Comparison of ENCODE assay signal across 1 cellular context in genomic region chr16:4766875-4767628, GRCh38.
TF ChIP-seq lines count a peak whose summit lies in the region.

TSS of gene ZNF500 (minus strand) at chr16:4767162. CDS start at chr16:4765978, 1,184 bp downstream.

TF ChIP-seq in H1, 55 proteins besides CTCF, POLR2A, EP300 and RAD21 (continued from another document):
- TF ChIP-seq ATF3 (IDR thresholded peaks at IDR 0.05; ENCODE audit: insufficient read depth, low read depth, low read length) (no peak), GTF2F1 (IDR thresholded peaks at IDR 0.05; ENCODE audit: borderline replicate concordance, low read depth, low read length) (no peak), SIRT6 (IDR thresholded peaks at IDR 0.05; ENCODE audit: low read length) (no peak), RXRA (IDR thresholded peaks at IDR 0.05; ENCODE audit: insufficient read depth, low read depth, low read length) (no peak), USF2 (IDR thresholded peaks at IDR 0.05; ENCODE audit: low read length) (no peak), SAP30 (IDR thresholded peaks at IDR 0.05; ENCODE audit: insufficient read depth, insufficient replicate concordance, low read length) (no peak), CHD1 (IDR thresholded peaks at IDR 0.05; ENCODE audit: low read depth, low read length) (no peak), TAF7 (optimal IDR thresholded peaks at IDR 0.05; ENCODE audit: borderline replicate concordance, low read depth, low read length) (no peak), CBX5 (IDR thresholded peaks at IDR 0.05; ENCODE audit: low read depth, low read length) (no peak), ZNF274 (IDR thresholded peaks at IDR 0.05; ENCODE audit: borderline replicate concordance, extremely low read depth, low read length) (no peak), CTBP2 (IDR thresholded peaks at IDR 0.05; ENCODE audit: borderline replicate concordance, insufficient read depth, insufficient read length, low read length) (no peak), MAX (IDR thresholded peaks at IDR 0.05) (peak; percentile 33; the same call in 1 of the 2 replicates), BCL11A (IDR thresholded peaks at IDR 0.05; ENCODE audit: low read depth in 2 of 2, low read length in 2 of 2) (no peak), RFX5 (IDR thresholded peaks at IDR 0.05; ENCODE audit: borderline replicate concordance, low read depth, low read length) (no peak), YY1 (IDR thresholded peaks at IDR 0.05; ENCODE audit: low read depth, low read length) (peak; percentile 66; the same call in 1 of the 2 replicates), E2F6 (IDR thresholded peaks at IDR 0.05) (no peak; the same call in 1 of the 2 replicates), KDM4A (IDR thresholded peaks at IDR 0.05; ENCODE audit: low read depth, low read length, severe bottlenecking) (peak; percentile 85), KDM1A (IDR thresholded peaks at IDR 0.05; ENCODE audit: borderline replicate concordance, low read length) (no peak), POLR2AphosphoS5 (IDR thresholded peaks at IDR 0.05; ENCODE audit: low read depth, low read length) (peak; percentile 87), HDAC2 (IDR thresholded peaks at IDR 0.05; ENCODE audit: borderline replicate concordance in 1 of 2, low read depth in 2 of 2, low read length in 2 of 2) (no peak; a peak in 1 of 4 replicates), BRCA1 (IDR thresholded peaks at IDR 0.05; ENCODE audit: low read depth, low read length) (no peak), CHD7 (IDR thresholded peaks at IDR 0.05; ENCODE audit: insufficient replicate concordance, low read length) (no peak), CBX8 (IDR thresholded peaks at IDR 0.05; ENCODE audit: borderline replicate concordance, low read depth, low read length) (no peak), SP4 (IDR thresholded peaks at IDR 0.05; ENCODE audit: low read length) (peak; percentile 94), EZH2 (IDR thresholded peaks at IDR 0.05; ENCODE audit: low read depth, low read length, severe bottlenecking) (no peak), ATF2 (IDR thresholded peaks at IDR 0.05; ENCODE audit: low read length) (no peak), FOSL1 (IDR thresholded peaks at IDR 0.05; ENCODE audit: insufficient read depth, low read depth, low read length) (no peak), NRF1 (IDR thresholded peaks at IDR 0.05; ENCODE audit: low read depth, low read length) (no peak), SIN3A (conservative IDR thresholded peaks at IDR 0.05 in 1 of 2, IDR thresholded peaks at IDR 0.05 in 1 of 2; ENCODE audit: low read depth in 1 of 2, low read length in 2 of 2) (peak in 1 of 2 experiments; percentile 45; a peak in 2 of 4 replicates), TAF1 (IDR thresholded peaks at IDR 0.05; ENCODE audit: low read depth, low read length) (peak; percentile 78), ASH2L (IDR thresholded peaks at IDR 0.05; ENCODE audit: low read length) (peak; percentile 49), KDM5A (IDR thresholded peaks at IDR 0.05; ENCODE audit: low read length) (0 out of 2 replicates have a peak, but pooled peaks have one; percentile 44), TBP (IDR thresholded peaks at IDR 0.05; ENCODE audit: low read depth, low read length) (peak; percentile 62; the same call in 1 of the 2 replicates), GABPA (IDR thresholded peaks at IDR 0.05; ENCODE audit: borderline replicate concordance, insufficient read depth, low read length) (no peak), HDAC6 (IDR thresholded peaks at IDR 0.05; ENCODE audit: low read depth, low read length) (no peak), SIX5 (IDR thresholded peaks at IDR 0.05; ENCODE audit: low read depth, low read length) (peak; percentile 87), CREB1 (IDR thresholded peaks at IDR 0.05) (peak; percentile 84), SUZ12 (IDR thresholded peaks at IDR 0.05; ENCODE audit: low read length) (no peak), RBBP5 (IDR thresholded peaks at IDR 0.05; ENCODE audit: borderline replicate concordance, low read depth, low read length) (no peak; the same call in 1 of the 2 replicates), TEAD4 (IDR thresholded peaks at IDR 0.05; ENCODE audit: low read depth, low read length) (no peak), JUND (IDR thresholded peaks at IDR 0.05; ENCODE audit: low read length) (no peak), PHF8 (conservative IDR thresholded peaks at IDR 0.05; ENCODE audit: low read depth, low read length) (peak; percentile 86), POU5F1 (IDR thresholded peaks at IDR 0.05; ENCODE audit: low read depth, low read length) (no peak), BACH1 (IDR thresholded peaks at IDR 0.05; ENCODE audit: low read length) (no peak), RNF2 (IDR thresholded peaks at IDR 0.05; ENCODE audit: borderline replicate concordance, low read depth, low read length, missing control alignments, poor library complexity, severe bottlenecking) (no peak)
